16 cellular contexts compared by ENCODE assay signal in genomic region chr7:116538138-116538537, GRCh38. TPM values are rescaled to one million over a fixed set of nuclear protein-coding genes. Genes with fewer than 3 reads are reported as not detected.
DNase-seq lines count a peak whose midpoint lies in the region; ATAC-seq and TF ChIP-seq lines count a peak whose summit lies in the region.
"Had no signal": no experiment of that assay in that cellular context is flagged by ENCODE, and none has a peak within 500 bp of the region (broad histone marks: within the 10 kb centered on the region; RNA-seq: fewer than 3 reads in every experiment).

No MANE protein-coding gene starts in this region.

- peaks cover 51% of the 10 kb centered on the region for H3K36me3 ChIP-seq in left ventricle myocardium inferior
- peaks cover 26% of the 10 kb centered on the region for H3K36me3 ChIP-seq in lower lobe of right lung
- H3K36me3 ChIP-seq in tibial artery = peaks cover 11 to 35% (median 19%) of the 10 kb centered on the region in 3 donors
- no peaks in the 10 kb centered on the region for H3K36me3 ChIP-seq in endodermal cell (ENCODE audit: control insufficient read depth, insufficient read depth, low read length)

- ATAC-seq in Right ventricle myocardium superior (ENCODE audit: poor library complexity) (no peak), lower lobe of right lung (no peak), GM19395 (IDR thresholded peaks at IDR 0.05; ENCODE audit: unreplicated experiment) (no peak)

- DNase-seq in left ventricle myocardium inferior = no peak
- no peak for DNase-seq in Right ventricle myocardium superior
- DNase-seq in lower lobe of right lung = no peak
- no peak for DNase-seq in tibial artery
- DNase-seq in endodermal cell = no peak
- no peak for DNase-seq in ACHN
- DNase-seq: CD4-positive, alpha-beta T cell; DMS79 treated with DMSO at 0.1 percent for 48 hours; GOT3; NCI-H1436 treated with DMSO at 0.1 percent for 48 hours; NCI-H2081; NCI-H524; RPMI8226 had no signal

- H3K4me3 ChIP-seq in left ventricle myocardium inferior = no peak overlapping the region
- H3K4me3 ChIP-seq in lower lobe of right lung = no peak overlapping the region
- H3K4me3 ChIP-seq in tibial artery = no peak overlapping the region
- H3K4me3 ChIP-seq in endodermal cell (ENCODE audit: low read length) = no peak overlapping the region
- H3K4me3 ChIP-seq: A549 had no signal

- in situ Hi-C loops in ACHN (cut with HindIII; ENCODE audit: low pct_ligation_motif_present, low pct_unique_long_range_greater_than_20kb, low sequenced_read_pairs) = no loop called here

- intact Hi-C loops in left ventricle myocardium inferior (cut with micrococcal nuclease) (no loop called here), Right ventricle myocardium superior (cut with DNase I) (no loop called here), lower lobe of right lung (cut with DNase I) (no loop called here), tibial artery (cut with DNase I; ENCODE audit: low total_unique reads) (no loop called here)

- no peaks in the 10 kb centered on the region for H3K27me3 Mint-ChIP-seq in endodermal cell (ENCODE audit: insufficient read depth)

- WGBS in endodermal cell (ENCODE audit: insufficient coverage in 1 of 2, insufficient read length in 1 of 2), 2 experiments = 96% methylated on average over 2 of the region's 2 CpGs; no CpG with 5 or more reads in 1 of the 2 experiments

- H3K9me3 Mint-ChIP-seq in endodermal cell = peaks cover 3% of the 10 kb centered on the region

- H3K27ac ChIP-seq in left ventricle myocardium inferior (replicated peaks) = peak overlapping the region; percentile 84
- peak overlapping the region; percentile 35; the same call in 1 of the 2 replicates for H3K27ac ChIP-seq in VCaP
- peak overlapping the region; percentile 16 for H3K27ac ChIP-seq in lower lobe of right lung
- peak overlapping the region; percentile 36 to 51 for H3K27ac ChIP-seq in tibial artery
- no peak overlapping the region for H3K27ac ChIP-seq in endodermal cell (ENCODE audit: low read depth, low read length)

- H3K36me3 Mint-ChIP-seq in endodermal cell (ENCODE audit: low read depth) = peaks cover 6% of the 10 kb centered on the region

- H3K4me1 ChIP-seq in left ventricle myocardium inferior (peaks cover 97% of the 10 kb centered on the region), lower lobe of right lung (peaks cover 38% of the 10 kb centered on the region), tibial artery (peaks cover 0 to 93% (median 39%) of the 10 kb centered on the region in 4 donors), endodermal cell (ENCODE audit: control insufficient read depth, insufficient read depth, low read length) (no peaks in the 10 kb centered on the region)

- H3K9me3 ChIP-seq in left ventricle myocardium inferior (replicated peaks) (no peaks in the 10 kb centered on the region), lower lobe of right lung (no peaks in the 10 kb centered on the region), tibial artery (no peaks in the 10 kb centered on the region), endodermal cell (ENCODE audit: control insufficient read depth, low read length) (no peaks in the 10 kb centered on the region)
- H3K9me3 ChIP-seq: A549 had no signal

- H3K27me3 ChIP-seq in left ventricle myocardium inferior (ENCODE audit: low read depth) (no peaks in the 10 kb centered on the region), lower lobe of right lung (ENCODE audit: low read depth) (no peaks in the 10 kb centered on the region), tibial artery (no peaks in the 10 kb centered on the region), endodermal cell (ENCODE audit: control insufficient read depth, insufficient read depth, low read length, poor library complexity, severe bottlenecking) (no peaks in the 10 kb centered on the region)

- no peak overlapping the region for H3K27ac Mint-ChIP-seq in endodermal cell
- H3K27ac Mint-ChIP-seq: CD4-positive, alpha-beta T cell had no signal

- H3K9ac ChIP-seq in endodermal cell (ENCODE audit: extremely low read depth, low read length, poor library complexity, severe bottlenecking) = no peak overlapping the region

- TF ChIP-seq CTCF in left ventricle myocardium inferior (IDR thresholded peaks at IDR 0.05; ENCODE audit: borderline replicate concordance) = no peak
- no peak for TF ChIP-seq CTCF in VCaP (conservative IDR thresholded peaks at IDR 0.05)
- no peak for TF ChIP-seq CTCF in lower lobe of right lung (IDR thresholded peaks at IDR 0.05)
- TF ChIP-seq CTCF in tibial artery (IDR thresholded peaks at IDR 0.05) = no peak
- TF ChIP-seq CTCF in endodermal cell (conservative IDR thresholded peaks at IDR 0.05) = no peak

- H3K4me1 Mint-ChIP-seq in endodermal cell = peaks cover 9% of the 10 kb centered on the region

- no peak overlapping the region for H3K4me3 Mint-ChIP-seq in endodermal cell
- H3K4me3 Mint-ChIP-seq: CD4-positive, alpha-beta T cell had no signal

RNA-seq across cellular contexts. Expression of gene CAV1, which starts 13.3 kb away (rescaled TPM):
- total RNA-seq in left ventricle myocardium inferior = 266 TPM
- 300 TPM for total RNA-seq in Right ventricle myocardium superior
- total RNA-seq in lower lobe of right lung = 531 TPM
- 1 to 10 TPM; 4.9 to 8.8 TPM for total RNA-seq in endodermal cell
- polyA plus RNA-seq in endodermal cell (2013, experiment 1 of 2) = 7.3 TPM
- polyA plus RNA-seq in endodermal cell (2013, experiment 2 of 2) = 9.3 TPM
- total RNA-seq: CD4-positive, alpha-beta T cell had no signal

RNA-seq across cellular contexts. Expression of gene CAV2, which starts 38.6 kb away (rescaled TPM):
- total RNA-seq in left ventricle myocardium inferior (196 TPM), Right ventricle myocardium superior (183 TPM), lower lobe of right lung (143 TPM), endodermal cell (1 to 10 TPM; 5.2 to 7.4 TPM)
- 3.4 TPM for polyA plus RNA-seq in endodermal cell (2013, experiment 1 of 2)
- polyA plus RNA-seq in endodermal cell (2013, experiment 2 of 2) = 3.9 TPM
- total RNA-seq: CD4-positive, alpha-beta T cell had no signal

Comparison
In these comparisons a context has a peak if more than half of its experiments do, and no peak if none do; other contexts are left out.
1. RNA of gene CAV1, which starts 13.3 kb away (total RNA-seq): 531 TPM in lower lobe of right lung (single experiment), 300 TPM in Right ventricle myocardium superior (single experiment) and 266 TPM in left ventricle myocardium inferior (single experiment); 4.9 to 8.8 TPM in endodermal cell; every median in the first group is over 10 times any median in the second.
2. RNA of gene CAV2, which starts 38.6 kb away (total RNA-seq): 196 TPM in left ventricle myocardium inferior (single experiment), 183 TPM in Right ventricle myocardium superior (single experiment) and 143 TPM in lower lobe of right lung (single experiment); 5.2 to 7.4 TPM in endodermal cell; every median in the first group is over 10 times any median in the second.